Comparison of ENCODE assay signal across 8 cellular contexts in the genomic region with DNA sequence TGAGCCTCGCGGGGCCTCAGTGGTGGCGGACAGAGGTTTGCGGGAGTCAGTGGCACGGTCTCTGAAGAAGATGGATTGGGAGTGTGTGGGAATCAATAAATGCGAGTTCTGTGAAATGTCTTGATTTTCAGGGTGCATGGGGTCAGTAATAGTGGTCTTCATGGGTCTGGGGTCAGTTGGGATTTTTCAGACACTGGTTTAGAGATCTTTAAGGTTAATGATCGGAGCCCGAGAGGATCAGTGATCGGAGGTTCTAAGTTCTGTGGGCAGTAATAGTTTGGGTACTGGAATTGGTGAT. TPM values are rescaled to one million over a fixed set of nuclear protein-coding genes. Genes with fewer than 3 reads are reported as not detected.
DNase-seq lines count a peak whose midpoint lies in the region; ATAC-seq and TF ChIP-seq lines count a peak whose summit lies in the region.

No MANE protein-coding gene starts in this region.

- H3K79me2 ChIP-seq in DOHH2 (ENCODE audit: control insufficient read depth, low read length): no peaks in the 10 kb centered on the region
- no peaks in the 10 kb centered on the region for H3K79me2 ChIP-seq in MM.1S (ENCODE audit: low read length)

- 0 out of 2 replicates have a peak, but pooled peaks cover 2% of the 10 kb centered on the region for H3K27me3 ChIP-seq in DOHH2 (ENCODE audit: control insufficient read depth, low read length)
- no peaks in the 10 kb centered on the region for H3K27me3 ChIP-seq in iPS DF 6.9 (ENCODE audit: control insufficient read depth, insufficient read depth, low read length)
- no peaks in the 10 kb centered on the region for H3K27me3 ChIP-seq in skeletal muscle satellite cell (ENCODE audit: control insufficient read depth, insufficient read depth, low read length)
- no peaks in the 10 kb centered on the region for H3K27me3 ChIP-seq in MM.1S (replicated peaks; ENCODE audit: insufficient read depth, low read length)

- H3K27ac ChIP-seq in DOHH2 (ENCODE audit: low read depth, low read length): no peak overlapping the region
- H3K27ac ChIP-seq in iPS DF 6.9 (ENCODE audit: low read length): no peak overlapping the region
- no peak overlapping the region for H3K27ac ChIP-seq in MM.1S (ENCODE audit: low read length)

- no CpG with 5 or more reads among the region's 9 CpGs for WGBS in iPS DF 6.9 (ENCODE audit: insufficient coverage, insufficient read length)

- intact Hi-C loops in left colon (cut with DNase I, micrococcal nuclease): no loop called here

- no peak for TF ChIP-seq CTCF in DOHH2 (IDR thresholded peaks at IDR 0.05; ENCODE audit: low read depth, low read length, poor library complexity, severe bottlenecking)
- TF ChIP-seq CTCF in WI38 (IDR thresholded peaks at IDR 0.05; ENCODE audit: low read depth, low read length): no peak
- no peak for TF ChIP-seq CTCF in MM.1S (IDR thresholded peaks at IDR 0.05; ENCODE audit: low read length)

- H3K4me2 ChIP-seq in DOHH2 (ENCODE audit: low read length): peak overlapping the region; percentile 58
- peak overlapping the region; percentile 84 for H3K4me2 ChIP-seq in skeletal muscle satellite cell (ENCODE audit: low read length)
- H3K4me2 ChIP-seq in MM.1S (ENCODE audit: low read depth, low read length): no peak overlapping the region

- no peaks in the 10 kb centered on the region for H4K20me1 ChIP-seq in DOHH2 (ENCODE audit: control insufficient read depth, insufficient read depth, low read depth, low read length)
- no peaks in the 10 kb centered on the region for H4K20me1 ChIP-seq in MM.1S (ENCODE audit: insufficient read depth, low read length)

- H3K4me1 ChIP-seq in DOHH2 (ENCODE audit: control insufficient read depth, low read length) (peaks cover 8% of the 10 kb centered on the region), iPS DF 6.9 (ENCODE audit: control insufficient read depth, insufficient read depth, low read length) (no peaks in the 10 kb centered on the region), skeletal muscle satellite cell (ENCODE audit: control insufficient read depth, insufficient read depth, low read length) (no peaks in the 10 kb centered on the region), MM.1S (ENCODE audit: low read length) (no peaks in the 10 kb centered on the region)

- DNase-seq in iPS DF 6.9 (ENCODE audit: low read depth, low spot score) (no peak), NCI-H82 (lab: John Stamatoyannopoulos, UW) (no peak), left colon (no peak), MM.1S (no peak)

- no peaks in the 10 kb centered on the region for H3K36me3 ChIP-seq in DOHH2 (ENCODE audit: control insufficient read depth, low read length)
- no peaks in the 10 kb centered on the region for H3K36me3 ChIP-seq in iPS DF 6.9 (ENCODE audit: control insufficient read depth, insufficient read depth, low read length)
- H3K36me3 ChIP-seq in skeletal muscle satellite cell (ENCODE audit: insufficient read depth, low read length): no peaks in the 10 kb centered on the region
- H3K36me3 ChIP-seq in MM.1S (replicated peaks; ENCODE audit: insufficient read depth, low read length): no peaks in the 10 kb centered on the region

- H3K9ac ChIP-seq in skeletal muscle satellite cell (ENCODE audit: low read depth, low read length) (peak overlapping the region; percentile 82), MM.1S (ENCODE audit: low read length) (no peak overlapping the region)

- H3K4me3 ChIP-seq in DOHH2 (ENCODE audit: low read length) (peak overlapping the region; percentile 68), WI38 (ENCODE audit: low read depth, low read length) (peak overlapping the region; percentile 59), iPS DF 6.9 (ENCODE audit: low read length) (peak overlapping the region; percentile 83), skeletal muscle satellite cell (ENCODE audit: low read length) (peak overlapping the region; percentile 80), MM.1S (ENCODE audit: low read length) (no peak overlapping the region)

- H3K9me2 ChIP-seq in DOHH2 (replicated peaks; ENCODE audit: control insufficient read depth, low read length): no peaks in the 10 kb centered on the region
- no peaks in the 10 kb centered on the region for H3K9me2 ChIP-seq in MM.1S (replicated peaks; ENCODE audit: insufficient read depth, low read length)

- H2AFZ ChIP-seq in MM.1S (ENCODE audit: low read length): no peak overlapping the region

- H3F3A ChIP-seq in DOHH2 (ENCODE audit: control insufficient read depth, insufficient read depth) (no peaks in the 10 kb centered on the region), MM.1S (ENCODE audit: insufficient read depth, low read length) (no peaks in the 10 kb centered on the region)

- ATAC-seq in HG02973 (IDR thresholded peaks at IDR 0.05; ENCODE audit: unreplicated experiment): no peak
- no peak for ATAC-seq in left colon

- H3K9me3 ChIP-seq in DOHH2 (ENCODE audit: control insufficient read depth, insufficient read depth, low read length): peaks cover 32% of the 10 kb centered on the region
- no peaks in the 10 kb centered on the region for H3K9me3 ChIP-seq in iPS DF 6.9 (ENCODE audit: control insufficient read depth, insufficient read depth, low read length)
- no peaks in the 10 kb centered on the region for H3K9me3 ChIP-seq in skeletal muscle satellite cell (replicated peaks; ENCODE audit: low read length)
- H3K9me3 ChIP-seq in MM.1S (replicated peaks; ENCODE audit: insufficient read depth, low read length): no peaks in the 10 kb centered on the region

RNA-seq across cellular contexts. Expression of gene ZNF793, which starts 0.4 kb away (rescaled TPM):
- 0.22 and 0.51 TPM in 2 replicates for total RNA-seq in skeletal muscle satellite cell (2012; rRNA removed)
- 1 to 10 TPM; 2.6 to 3.2 TPM for total RNA-seq in left colon

RNA-seq across cellular contexts. Expression of gene ZNF570, which starts 38.0 kb away (rescaled TPM):
- 4.2 and 6.1 TPM in 2 replicates for total RNA-seq in skeletal muscle satellite cell (2012; rRNA removed)
- total RNA-seq in left colon: 1 to 10 TPM; 2.8 to 3.2 TPM

RNA-seq across cellular contexts. Expression of gene ZNF569, which starts 39.9 kb away (rescaled TPM):
- total RNA-seq in skeletal muscle satellite cell (2012; rRNA removed): 4.8 and 7.0 TPM in 2 replicates
- 1 to 10 TPM; 1.4 to 1.6 TPM for total RNA-seq in left colon
